ENCODE assay signal across 19 cellular contexts in the genomic region with DNA sequence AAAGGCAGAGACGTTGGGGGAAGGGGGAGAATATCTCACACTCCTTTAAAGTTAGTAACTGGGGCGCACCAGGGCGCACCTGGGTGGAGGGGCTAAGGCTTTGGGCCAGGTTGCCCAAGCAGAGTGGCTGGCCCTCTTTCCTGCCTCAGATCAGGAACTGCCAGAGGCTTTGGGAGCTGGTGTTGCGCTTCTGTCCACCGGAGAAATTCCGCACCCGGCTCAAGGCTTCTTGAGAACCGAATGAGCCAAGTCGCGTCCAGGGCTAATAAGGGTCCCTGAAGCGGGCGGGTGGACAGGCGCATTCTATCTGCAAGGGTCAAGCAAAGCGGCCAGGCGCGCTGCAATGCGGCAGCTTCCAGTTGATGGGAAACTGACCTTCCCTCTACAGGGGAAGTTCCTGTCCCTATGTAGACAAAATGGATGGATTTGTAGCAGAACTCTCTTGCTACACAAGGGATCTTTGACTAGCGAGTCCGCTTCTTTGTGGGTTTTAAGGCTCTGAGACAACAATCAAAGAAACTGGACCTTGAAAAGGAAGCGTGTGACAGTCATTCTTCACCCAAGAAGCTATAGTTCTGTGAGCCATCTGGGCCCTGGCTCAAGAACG. TPM values are rescaled to one million over a fixed set of nuclear protein-coding genes. Genes with fewer than 3 reads are reported as not detected.
DNase-seq lines count a peak whose midpoint lies in the region; ATAC-seq, FAIRE-seq and TF ChIP-seq lines count a peak whose summit lies in the region.
"Had no signal": no experiment of that assay in that cellular context is flagged by ENCODE, and none has a peak within 500 bp of the region (broad histone marks: within the 10 kb centered on the region; RNA-seq: fewer than 3 reads in every experiment).

No MANE protein-coding gene starts in this region.

- no peak overlapping the region for H3K27ac Mint-ChIP-seq in neural progenitor cell
- H3K27ac Mint-ChIP-seq: mesothelial cell of epicardium had no signal

- no peaks in the 10 kb centered on the region for H3K9me3 Mint-ChIP-seq in neural progenitor cell
- H3K9me3 Mint-ChIP-seq: mesothelial cell of epicardium had no signal

- peaks cover 63% of the 10 kb centered on the region for H3K4me1 Mint-ChIP-seq in neural progenitor cell

- H3K9me3 ChIP-seq in ES-I3 (ENCODE audit: control insufficient read depth, insufficient read depth, low read length) (no peaks in the 10 kb centered on the region; the same call in 1 of the 2 replicates), HUES48 (ENCODE audit: control insufficient read depth, insufficient read depth, low read length) (no peaks in the 10 kb centered on the region), K562 (replicated peaks; ENCODE audit: control insufficient read depth, insufficient read depth, low read depth, low read length) (no peaks in the 10 kb centered on the region), neural progenitor cell (ENCODE audit: low read depth) (no peaks in the 10 kb centered on the region), SJCRH30 (replicated peaks) (0 out of 2 replicates have a peak, but pooled peaks cover 3% of the 10 kb centered on the region), esophagus squamous epithelium (peaks cover 0 to 8% (median 0%) of the 10 kb centered on the region in 3 donors)
- H3K9me3 ChIP-seq: breast epithelium, prostate gland had no signal

- TF ChIP-seq POLR2A in K562 (conservative IDR thresholded peaks at IDR 0.05) (no peak), esophagus squamous epithelium (IDR thresholded peaks at IDR 0.05) (no peak)

- H3K36me3 ChIP-seq in ES-I3 (ENCODE audit: insufficient read depth, low read length) (no peaks in the 10 kb centered on the region), HUES48 (ENCODE audit: control insufficient read depth, insufficient read depth, low read length) (no peaks in the 10 kb centered on the region), K562 (ENCODE audit: control insufficient read depth, insufficient read depth, low read length) (no peaks in the 10 kb centered on the region), neural progenitor cell (no peaks in the 10 kb centered on the region), SJCRH30 (no peaks in the 10 kb centered on the region), esophagus squamous epithelium (no peaks in the 10 kb centered on the region)
- H3K36me3 ChIP-seq: breast epithelium, prostate gland had no signal

- CTCF ChIA-PET in K562 (lab: Yijun Ruan, JAX; ENCODE audit: low intra/inter-chr PET ratio), result no interaction called here

- in situ Hi-C loops in K562 (cut with MboI), result no loop called here

- H3K9ac ChIP-seq in ES-I3 (ENCODE audit: low read depth, low read length), result peak overlapping the region; percentile 51; the same call in 1 of the 2 replicates
- H3K9ac ChIP-seq in HUES48 (ENCODE audit: low read depth, low read length), result no peak overlapping the region
- H3K9ac ChIP-seq in K562 (ENCODE audit: insufficient read depth in 1 of 2, low read depth in 2 of 2, low read length in 2 of 2), result no peak overlapping the region
- H3K9ac ChIP-seq in neural progenitor cell, result no peak overlapping the region

- POLR2A ChIA-PET in K562 (lab: Yijun Ruan, JAX), result no interaction called here

- FAIRE-seq in K562 (lab: Jason Lieb, UNC), result no peak
- FAIRE-seq: islet of Langerhans had no signal

- TF ChIP-seq CTCF in K562 (IDR thresholded peaks at IDR 0.05 in 2 of 3, conservative IDR thresholded peaks at IDR 0.05 in 1 of 3; ENCODE audit: insufficient read depth in 2 of 3, low read depth in 1 of 3, low read length in 3 of 3) (no peak), neural progenitor cell (IDR thresholded peaks at IDR 0.05) (no peak), esophagus squamous epithelium (IDR thresholded peaks at IDR 0.05) (no peak)

- TF ChIP-seq RAD21 in K562 (CRISPR knock-in tag; conservative IDR thresholded peaks at IDR 0.05 in 1 of 2, IDR thresholded peaks at IDR 0.05 in 1 of 2), result no peak

- H3K4me1 ChIP-seq in ES-I3 (ENCODE audit: insufficient read depth, low read length) (no peaks in the 10 kb centered on the region; the same call in 1 of the 2 replicates), HUES48 (ENCODE audit: control insufficient read depth, insufficient read depth, low read length) (peaks cover 28% of the 10 kb centered on the region), K562 (replicated peaks in 1 of 2; ENCODE audit: control insufficient read depth in 2 of 2, insufficient read depth in 2 of 2, low read length in 2 of 2) (peaks cover 2 to 35% of the 10 kb centered on the region in 2 experiments; a peak in 3 of 5 replicates), neural progenitor cell (peaks cover 40% of the 10 kb centered on the region), SJCRH30 (peaks cover 18% of the 10 kb centered on the region), esophagus squamous epithelium (peaks cover 36 to 56% (median 43%) of the 10 kb centered on the region in 3 donors)

- 49% methylated on average over 15 of the region's 21 CpGs for WGBS in K562 (ENCODE audit: insufficient coverage, low coverage, missing lambda C conversion rate)
- WGBS in esophagus squamous epithelium, 2 donors, result 15 to 28% methylated on average over 8 to 11 of the region's 21 CpGs

- peaks cover 68% of the 10 kb centered on the region for H3K27me3 Mint-ChIP-seq in neural progenitor cell (ENCODE audit: insufficient read depth, low read depth)

- H4K20me1 ChIP-seq in K562 (replicated peaks; ENCODE audit: control insufficient read depth, insufficient read depth, low read length) (no peaks in the 10 kb centered on the region), neural progenitor cell (ENCODE audit: low read depth) (peaks cover 82% of the 10 kb centered on the region)

- peaks cover 38% of the 10 kb centered on the region for H3F3A ChIP-seq in neural progenitor cell (ENCODE audit: low read depth)

- H3K27me3 ChIP-seq in HUES48 (ENCODE audit: control insufficient read depth, insufficient read depth, low read length) (peaks cover 98% of the 10 kb centered on the region), K562 (ENCODE audit: control insufficient read depth in 2 of 2, insufficient read depth in 2 of 2, low read length in 2 of 2) (peaks cover 18 to 60% of the 10 kb centered on the region in 2 experiments), neural progenitor cell (peaks cover 100% of the 10 kb centered on the region), SJCRH30 (no peaks in the 10 kb centered on the region), esophagus squamous epithelium (peaks cover 55 to 100% (median 79%) of the 10 kb centered on the region in 4 donors)

- peak overlapping the region; percentile 59 for H3K4me3 ChIP-seq in HUES48 (ENCODE audit: low read depth, low read length)
- no peak overlapping the region for H3K4me3 ChIP-seq in K562
- no peak overlapping the region for H3K4me3 ChIP-seq in neural progenitor cell
- no peak overlapping the region for H3K4me3 ChIP-seq in SJCRH30
- no peak overlapping the region for H3K4me3 ChIP-seq in esophagus squamous epithelium
- H3K4me3 ChIP-seq: prostate gland had no signal

- intact Hi-C loops in K562 (cut with micrococcal nuclease), result no loop called here
- intact Hi-C loops in esophagus squamous epithelium (cut with DNase I), result no loop called here

- H3K4me3 Mint-ChIP-seq in neural progenitor cell, result peak overlapping the region; percentile 78

- H3K79me2 ChIP-seq in K562 (ENCODE audit: control insufficient read depth, insufficient read depth, low read length) (no peaks in the 10 kb centered on the region), neural progenitor cell (ENCODE audit: low read depth) (no peaks in the 10 kb centered on the region)

- no peaks in the 10 kb centered on the region for H3K36me3 Mint-ChIP-seq in neural progenitor cell

- ATAC-seq in K562 (no peak), GM21367 (IDR thresholded peaks at IDR 0.05; ENCODE audit: unreplicated experiment) (no peak)

- no peak overlapping the region for H3K27ac ChIP-seq in HUES48 (ENCODE audit: low read depth, low read length)
- H3K27ac ChIP-seq in K562 (ENCODE audit: extremely low read depth, low read depth, low read length), result no peak overlapping the region
- H3K27ac ChIP-seq in neural progenitor cell, result no peak overlapping the region
- H3K27ac ChIP-seq in SJCRH30, result no peak overlapping the region
- no peak overlapping the region for H3K27ac ChIP-seq in esophagus squamous epithelium
- H3K27ac ChIP-seq: breast epithelium, prostate gland had no signal

- no TSS peak for BruUV-seq in K562 (replicated peaks; lab: Mats Ljungman, UMichigan)

- H3K4me2 ChIP-seq in K562 (ENCODE audit: insufficient read depth, low read length) (0 out of 2 replicates have a peak overlapping the region, but pooled peaks have one; percentile 43), neural progenitor cell (no peak overlapping the region)

- TF ChIP-seq EP300 in K562 (IDR thresholded peaks at IDR 0.05; ENCODE audit: low read length), result no peak

- no peak for DNase-seq in K562 (ENCODE audit: extremely low read depth in 1 of 4, low spot score in 3 of 4)
- peak; percentile 40 for DNase-seq in neural progenitor cell (ENCODE audit: low spot score)
- no peak for DNase-seq in SJCRH30
- no peak for DNase-seq in esophagus squamous epithelium (lab: John Stamatoyannopoulos, UW)
- DNase-seq in EL, result no peak
- DNase-seq: effector CD4-positive, alpha-beta T cell; stimulated activated CD4-positive, alpha-beta T cell treated with anti-CD3 and anti-CD28 coated beads, Interleukin-1b, Interleukin-23, amount 100 ng/mL, for 48 hours; stimulated activated CD8-positive, alpha-beta memory T cell treated with anti-CD3 and anti-CD28 coated beads, Interleukin-4, amount 100 ng/mL, for 48 hours had no signal

- H2AFZ ChIP-seq in K562 (ENCODE audit: low read depth, low read length), result no peak overlapping the region; the same call in 1 of the 2 replicates
- no peak overlapping the region for H2AFZ ChIP-seq in neural progenitor cell (replicated peaks)

- no peaks in the 10 kb centered on the region for H3K9me1 ChIP-seq in K562 (ENCODE audit: control insufficient read depth, insufficient read depth, low read length)

RNA-seq across cellular contexts. Expression of a gene that starts 5.5 kb away (rescaled TPM):
- not detected in 2 replicates for total RNA-seq in K562 (2011; cell fraction: chromatin; rRNA removed; ENCODE audit: low replicate concordance)
- total RNA-seq in K562 (2011; cell fraction: nucleolus; rRNA removed), result not detected in 2 replicates
- total RNA-seq in K562 (2011; cell fraction: nucleoplasm; rRNA removed), result not detected in 2 replicates
- total RNA-seq in K562 (2014; rRNA removed) (not detected in 2 replicates), K562 (2014; rRNA removed; fragmentation: Illumina TruSeq; extraction: Trizol) (not detected in 2 replicates), K562 (2015; rRNA removed; fragmentation: Illumina TruSeq; extraction: Trizol) (not detected in 2 replicates), K562 (2021) (0.09 and 0.13 TPM in 2 replicates), neural progenitor cell (ENCODE audit: low replicate concordance) (0.06 TPM in 1 of 2 replicates, not detected in the other), esophagus squamous epithelium (under 1 TPM in 2 of 4 donors, not detected in 2; under 0.01 to 0.29 TPM)
- polyA plus RNA-seq in K562 (2011; rRNA removed) (not detected in 2 replicates), K562 (2014; fragmentation: Illumina TruSeq; extraction: Trizol) (not detected in 2 replicates), K562 (2014; fragmentation: Nextera tagmentation; extraction: Ambion mirVana) (not detected), K562 (2014; rRNA removed) (0.03 TPM in 1 of 2 replicates, not detected in the other)
- not detected in 2 replicates for polyA plus RNA-seq in K562 (2011; cell fraction: cytosol; rRNA removed)
- not detected in 2 replicates for polyA plus RNA-seq in K562 (2011; cell fraction: nucleus; rRNA removed)
- polyA plus RNA-seq in K562 (2012), result 0.04 and 0.11 TPM in 2 replicates
- polyA minus RNA-seq in K562 (2011; rRNA and poly(A)+ RNA removed), result not detected in 2 replicates
- not detected in 2 replicates for polyA minus RNA-seq in K562 (2011; cell fraction: cytosol; rRNA and poly(A)+ RNA removed)
- not detected in 2 replicates for polyA minus RNA-seq in K562 (2011; cell fraction: nucleus; rRNA and poly(A)+ RNA removed)
- total RNA-seq in SJCRH30 (2014; rRNA removed; shearing (Covaris generic)), result 3.0 and 3.4 TPM in 2 replicates
- total RNA-seq: G401, mesothelial cell of epicardium, Right ventricle myocardium inferior, ureter had no signal
- polyA plus RNA-seq: BJ had no signal
